Comparison of ENCODE assay signal across 1 cellular context in genomic region chr12:109571773-109572505, GRCh38.
TF ChIP-seq lines count a peak whose summit lies in the region.

No MANE protein-coding gene starts in this region.

TF ChIP-seq in GM12878, 131 proteins besides CTCF, POLR2A, EP300 and RAD21:
- TF ChIP-seq MLLT1 (IDR thresholded peaks at IDR 0.05) (peak; percentile 54; the same call in 1 of the 2 replicates), CREM (IDR thresholded peaks at IDR 0.05; ENCODE audit: low read depth) (no peak)
